33 cellular contexts compared by ENCODE assay signal in the genomic region with DNA sequence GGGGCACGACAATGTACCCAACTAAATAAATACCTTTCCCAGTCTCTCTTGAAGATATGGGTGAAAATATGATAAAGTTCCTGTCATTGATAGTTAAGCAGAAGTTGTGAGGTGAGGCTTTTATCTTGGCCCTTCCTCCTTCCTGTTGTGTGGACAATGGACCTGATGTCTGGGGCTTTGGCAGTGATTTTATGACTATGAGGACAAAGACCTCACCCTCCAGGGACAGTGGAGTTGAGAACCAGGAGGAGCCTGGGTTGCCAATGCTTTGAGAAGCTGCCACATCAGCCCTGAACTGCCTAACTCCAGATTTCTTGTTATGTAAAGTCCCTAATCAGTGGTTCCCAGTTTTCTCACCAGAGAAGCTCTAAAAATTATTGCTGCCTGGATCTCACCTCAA.
"Had no signal": no experiment of that assay in that cellular context is flagged by ENCODE, and none has a peak within 500 bp of the region (broad histone marks: within the 10 kb centered on the region; RNA-seq: fewer than 3 reads in every experiment).

No MANE protein-coding gene starts in this region.

- H3K27me3 ChIP-seq: brain microvascular endothelial cell, esophagus muscularis mucosa, foreskin keratinocyte had no signal

- H3K27ac Mint-ChIP-seq: activated B cell treated with CpG ODN at 0.5 μM for 24 hours; activated CD8-positive, alpha-beta T cell treated with anti-CD3 and anti-CD28 coated beads for 36 hours; activated naive CD8-positive, alpha-beta T cell; activated T-helper 17 cell treated with anti-CD3 and anti-CD28 coated beads, Interleukin-2, amount 50 U/mL, for 72 hours; effector memory CD8-positive, alpha-beta T cell; T-cell; T-helper 1 cell treated with Interleukin-12 subunit alpha and Interleukin-12 subunit beta and Interleukin-4 antibody, amounts not matched to agents 30 μg/mL and 1 μg/mL, for 36 hours; T-helper 2 cell treated with Interferon-gamma antibody and Interleukin-4, amounts not matched to agents 5 μg/mL and 100 μg/mL, for 36 hours had no signal

- H3K36me3 ChIP-seq: brain microvascular endothelial cell, esophagus muscularis mucosa, gastrocnemius medialis, WERI-Rb-1 had no signal

- H3K36me3 Mint-ChIP-seq: activated naive CD8-positive, alpha-beta T cell; T-cell had no signal

- DNase-seq: activated B cell treated with CpG ODN at 0.5 μM for 24 hours; activated CD4-positive, alpha-beta T cell treated with anti-CD3 and anti-CD28 coated beads for 48 hours; activated CD4-positive, alpha-beta T cell treated with anti-CD3 and anti-CD28 coated beads, Interleukin-2, amount 50 U/mL, for 1 hour; activated CD4-positive, alpha-beta T cell treated with anti-CD3 and anti-CD28 coated beads, Interleukin-2, amount 50 U/mL, for 48 hours; activated CD8-positive, alpha-beta memory T cell treated with anti-CD3 and anti-CD28 coated beads for 24 hours; activated CD8-positive, alpha-beta T cell treated with anti-CD3 and anti-CD28 coated beads for 36 hours; activated effector memory CD4-positive, alpha-beta T cell treated with Interleukin-2 at 50 U/mL for 16 hours; activated gamma-delta T cell treated with Interleukin-2 at 50 U/mL for 16 hours; activated naive CD4-positive, alpha-beta T cell treated with anti-CD3 and anti-CD28 coated beads, Interleukin-2, amount 50 U/mL, for 16 hours; activated naive CD4-positive, alpha-beta T cell treated with Interleukin-2 at 50 U/mL for 16 hours; activated T-cell treated with anti-CD3 and anti-CD28 coated beads, Interleukin-2, amount 50 U/mL, for 4 hours; amniotic stem cell; anterior cingulate cortex; brain microvascular endothelial cell; effector CD4-positive, alpha-beta T cell; effector memory CD8-positive, alpha-beta T cell; erythroblast; foreskin keratinocyte; gastrocnemius medialis; glutamatergic neuron; T-cell; T1000; WERI-Rb-1 had no signal

- H3K27ac ChIP-seq: brain microvascular endothelial cell, coronary artery, esophagus muscularis mucosa, foreskin keratinocyte, gastrocnemius medialis, WERI-Rb-1 had no signal

- ATAC-seq: activated CD4-positive, CD25-positive, alpha-beta regulatory T cell treated with anti-CD3 and anti-CD28 coated beads, Interleukin-2, amount 50 U/mL, for 24 hours; activated CD8-positive, alpha-beta T cell treated with anti-CD3 and anti-CD28 coated beads for 36 hours; activated T-cell treated with anti-CD3 and anti-CD28 coated beads, Interleukin-2, amount 50 U/mL, for 4 hours; activated T-helper 17 cell treated with anti-CD3 and anti-CD28 coated beads, Interleukin-2, amount 50 U/mL, for 72 hours; effector memory CD8-positive, alpha-beta T cell; foreskin keratinocyte; gastrocnemius medialis; T-cell had no signal

- H3K4me3 Mint-ChIP-seq: activated B cell treated with CpG ODN at 0.5 μM for 24 hours; activated CD8-positive, alpha-beta T cell treated with anti-CD3 and anti-CD28 coated beads for 36 hours; activated naive CD8-positive, alpha-beta T cell; activated T-cell treated with anti-CD3 and anti-CD28 coated beads, Interleukin-2, amount 50 U/mL, for 4 hours; activated T-helper 17 cell treated with anti-CD3 and anti-CD28 coated beads, Interleukin-2, amount 50 U/mL, for 72 hours; central memory CD8-positive, alpha-beta T cell; effector memory CD8-positive, alpha-beta T cell; T-cell; T-helper 1 cell treated with Interleukin-12 subunit alpha and Interleukin-12 subunit beta and Interleukin-4 antibody, amounts not matched to agents 30 μg/mL and 1 μg/mL, for 36 hours; T-helper 2 cell treated with Interferon-gamma antibody and Interleukin-4, amounts not matched to agents 5 μg/mL and 100 μg/mL, for 36 hours had no signal

- H3K9me3 ChIP-seq: esophagus muscularis mucosa, gastrocnemius medialis had no signal

- H3K4me1 ChIP-seq: esophagus muscularis mucosa, foreskin keratinocyte, gastrocnemius medialis had no signal

- H3K9me3 Mint-ChIP-seq: activated B cell treated with CpG ODN at 0.5 μM for 24 hours; activated CD8-positive, alpha-beta T cell treated with anti-CD3 and anti-CD28 coated beads for 36 hours; activated T-cell treated with anti-CD3 and anti-CD28 coated beads, Interleukin-2, amount 50 U/mL, for 4 hours; activated T-helper 17 cell treated with anti-CD3 and anti-CD28 coated beads, Interleukin-2, amount 50 U/mL, for 72 hours; central memory CD8-positive, alpha-beta T cell; effector memory CD8-positive, alpha-beta T cell; T-cell; T-helper 2 cell treated with Interferon-gamma antibody and Interleukin-4, amounts not matched to agents 5 μg/mL and 100 μg/mL, for 36 hours had no signal

- FAIRE-seq: astrocyte, bronchial epithelial cell had no signal

- H3K27me3 Mint-ChIP-seq: activated B cell treated with CpG ODN at 0.5 μM for 24 hours; activated CD8-positive, alpha-beta T cell treated with anti-CD3 and anti-CD28 coated beads for 36 hours; activated naive CD8-positive, alpha-beta T cell; activated T-helper 17 cell treated with anti-CD3 and anti-CD28 coated beads, Interleukin-2, amount 50 U/mL, for 72 hours; central memory CD8-positive, alpha-beta T cell; T-cell had no signal

- H3K4me3 ChIP-seq: coronary artery, esophagus muscularis mucosa, gastrocnemius medialis had no signal
